2 cellular contexts compared by ENCODE assay signal in genomic region chr1:18682375-18682774, GRCh38.
TF ChIP-seq lines count a peak whose summit lies in the region.

No MANE protein-coding gene starts in this region.

TF ChIP-seq in K562, 482 proteins besides CTCF, POLR2A, EP300 and RAD21:
- peak; percentile 35; the same call in 1 of the 2 replicates for TF ChIP-seq NFIC (IDR thresholded peaks at IDR 0.05)
- no peak for TF ChIP-seq SIRT6 (IDR thresholded peaks at IDR 0.05; ENCODE audit: low read depth, low read length)

TF ChIP-seq in SK-N-SH, 30 proteins besides CTCF, POLR2A, EP300 and RAD21:
- TF ChIP-seq TAF1 (IDR thresholded peaks at IDR 0.05; ENCODE audit: borderline replicate concordance, low read depth, low read length): no peak
- TF ChIP-seq, protein P1, sequence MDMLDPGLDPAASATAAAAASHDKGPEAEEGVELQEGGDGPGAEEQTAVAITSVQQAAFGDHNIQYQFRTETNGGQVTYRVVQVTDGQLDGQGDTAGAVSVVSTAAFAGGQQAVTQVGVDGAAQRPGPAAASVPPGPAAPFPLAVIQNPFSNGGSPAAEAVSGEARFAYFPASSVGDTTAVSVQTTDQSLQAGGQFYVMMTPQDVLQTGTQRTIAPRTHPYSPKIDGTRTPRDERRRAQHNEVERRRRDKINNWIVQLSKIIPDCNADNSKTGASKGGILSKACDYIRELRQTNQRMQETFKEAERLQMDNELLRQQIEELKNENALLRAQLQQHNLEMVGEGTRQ (IDR thresholded peaks at IDR 0.05; ENCODE audit: borderline replicate concordance, low read depth, low read length): no peak
- TF ChIP-seq FOSL2 (IDR thresholded peaks at IDR 0.05; ENCODE audit: borderline replicate concordance, low read depth): no peak
- no peak for TF ChIP-seq SIN3A (IDR thresholded peaks at IDR 0.05; ENCODE audit: borderline replicate concordance, low read depth, low read length)
- no peak for TF ChIP-seq NFIC (IDR thresholded peaks at IDR 0.05; ENCODE audit: borderline replicate concordance)
- no peak for TF ChIP-seq SMC3 (IDR thresholded peaks at IDR 0.05; ENCODE audit: low read depth, low read length)
- no peak for TF ChIP-seq ELF1 (IDR thresholded peaks at IDR 0.05)
- TF ChIP-seq YY1 (IDR thresholded peaks at IDR 0.05; ENCODE audit: low read depth): no peak
- TF ChIP-seq GATA2 (CRISPR knock-in tag; IDR thresholded peaks at IDR 0.05): no peak
- TF ChIP-seq FOXJ3 (CRISPR knock-in tag; IDR thresholded peaks at IDR 0.05): no peak
- TF ChIP-seq, protein P2, sequence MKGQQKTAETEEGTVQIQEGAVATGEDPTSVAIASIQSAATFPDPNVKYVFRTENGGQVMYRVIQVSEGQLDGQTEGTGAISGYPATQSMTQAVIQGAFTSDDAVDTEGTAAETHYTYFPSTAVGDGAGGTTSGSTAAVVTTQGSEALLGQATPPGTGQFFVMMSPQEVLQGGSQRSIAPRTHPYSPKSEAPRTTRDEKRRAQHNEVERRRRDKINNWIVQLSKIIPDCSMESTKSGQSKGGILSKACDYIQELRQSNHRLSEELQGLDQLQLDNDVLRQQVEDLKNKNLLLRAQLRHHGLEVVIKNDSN (IDR thresholded peaks at IDR 0.05; ENCODE audit: borderline replicate concordance, low read depth): no peak
- TF ChIP-seq RFX5 (IDR thresholded peaks at IDR 0.05; ENCODE audit: low read length): no peak
- TF ChIP-seq MEF2A (IDR thresholded peaks at IDR 0.05; ENCODE audit: borderline replicate concordance, low read depth): no peak
- TF ChIP-seq MXI1 (IDR thresholded peaks at IDR 0.05; ENCODE audit: low read depth, low read length): no peak
- no peak for TF ChIP-seq EZH2phosphoT487 (IDR thresholded peaks at IDR 0.05; ENCODE audit: borderline replicate concordance, low read depth)
- no peak for TF ChIP-seq JUND (IDR thresholded peaks at IDR 0.05)
TF ChIP-seq in SK-N-SH: peak in this region for 0.
